Comparison of ENCODE assay signal across 12 cellular contexts in the genomic region with DNA sequence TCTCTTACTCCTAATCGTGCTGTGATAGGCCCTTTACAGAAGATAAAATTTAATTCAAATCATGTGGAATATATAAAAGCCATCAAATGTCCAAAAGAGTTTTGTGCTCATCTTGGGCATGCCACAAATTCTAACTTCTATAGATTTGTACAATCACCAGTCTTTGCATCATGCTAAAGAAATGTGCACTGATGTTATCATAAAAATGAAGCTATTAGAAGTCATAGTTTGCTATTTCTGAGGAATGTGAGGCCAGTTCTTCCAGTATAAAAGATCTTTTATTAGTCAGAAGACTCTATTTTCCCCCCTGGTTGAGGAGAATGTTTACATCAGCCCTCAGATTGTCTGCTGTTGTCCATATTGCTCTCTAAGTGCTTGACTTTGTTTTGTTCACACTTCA. TPM values are rescaled to one million over a fixed set of nuclear protein-coding genes. Genes with fewer than 3 reads are reported as not detected.
DNase-seq lines count a peak whose midpoint lies in the region; ATAC-seq and TF ChIP-seq lines count a peak whose summit lies in the region.
"Had no signal": no experiment of that assay in that cellular context is flagged by ENCODE, and none has a peak within 500 bp of the region (broad histone marks: within the 10 kb centered on the region; RNA-seq: fewer than 3 reads in every experiment).

No MANE protein-coding gene starts in this region.

- no peaks in the 10 kb centered on the region for H3K9me2 ChIP-seq in GM23338 (ENCODE audit: insufficient read depth)

- peaks cover 46% of the 10 kb centered on the region for H3K4me1 Mint-ChIP-seq in GM23338

- H3K27ac ChIP-seq in GM23338 (ENCODE audit: low read depth) (no peak overlapping the region), smooth muscle cell (ENCODE audit: low read depth) (peak overlapping the region; percentile 99)

- H3K4me3 ChIP-seq in GM23338, result no peak overlapping the region
- no peak overlapping the region for H3K4me3 ChIP-seq in fibroblast of pulmonary artery (replicated peaks; ENCODE audit: low read depth, low read length)
- H3K4me3 ChIP-seq in smooth muscle cell, result no peak overlapping the region
- no peak overlapping the region for H3K4me3 ChIP-seq in MG63

- H3F3A ChIP-seq in GM23338 (replicated peaks; ENCODE audit: low read depth), result peaks cover 6% of the 10 kb centered on the region; the same call in 1 of the 2 replicates
- H3F3A ChIP-seq in smooth muscle cell (ENCODE audit: low read depth), result peaks cover 37% of the 10 kb centered on the region

- no peak overlapping the region for H3K27ac Mint-ChIP-seq in GM23338

- 41% methylated on average over 1 of the region's 1 CpG for WGBS in smooth muscle cell (ENCODE audit: low lambda C conversion rate)

- no peak overlapping the region for H3K4me3 Mint-ChIP-seq in GM23338

- H3K79me2 ChIP-seq in GM23338 (replicated peaks; ENCODE audit: insufficient read depth), result peaks cover 18% of the 10 kb centered on the region
- H3K79me2 ChIP-seq in smooth muscle cell (ENCODE audit: low read depth), result peaks cover 28% of the 10 kb centered on the region

- H3K9ac ChIP-seq in smooth muscle cell (ENCODE audit: low read depth), result peak overlapping the region; percentile 11

- TF ChIP-seq CTCF in GM23338 (conservative IDR thresholded peaks at IDR 0.05; ENCODE audit: low read depth in 2 of 2) (no peak), fibroblast of pulmonary artery (IDR thresholded peaks at IDR 0.05; ENCODE audit: low read length, missing control alignments) (no peak), smooth muscle cell (IDR thresholded peaks at IDR 0.05; ENCODE audit: borderline replicate concordance, insufficient read depth, poor library complexity, severe bottlenecking) (no peak)

- H3K9me3 ChIP-seq in smooth muscle cell (replicated peaks; ENCODE audit: low read depth) (no peaks in the 10 kb centered on the region), MG63 (no peaks in the 10 kb centered on the region)

- ATAC-seq in GM23338 (no peak), HG03565 (IDR thresholded peaks at IDR 0.05; ENCODE audit: unreplicated experiment) (no peak), HG02885 (IDR thresholded peaks at IDR 0.05; ENCODE audit: poor library complexity, unreplicated experiment) (no peak)
- ATAC-seq: left cardiac atrium had no signal

- peak overlapping the region; percentile 83 for H3K4me2 ChIP-seq in GM23338
- peak overlapping the region; percentile 89 for H3K4me2 ChIP-seq in smooth muscle cell

- in situ Hi-C loops in SK-MEL-5 (cut with HindIII; ENCODE audit: low pct_unique_long_range_greater_than_20kb, low sequenced_read_pairs), result no loop called here

- H3K36me3 Mint-ChIP-seq in GM23338 (ENCODE audit: low read depth), result no peaks in the 10 kb centered on the region; the same call in 2 of the 3 replicates

- no peaks in the 10 kb centered on the region for H3K9me3 Mint-ChIP-seq in GM23338

- H3K36me3 ChIP-seq in GM23338 (ENCODE audit: insufficient read depth), result no peaks in the 10 kb centered on the region
- H3K36me3 ChIP-seq in smooth muscle cell (ENCODE audit: low read depth), result no peaks in the 10 kb centered on the region
- H3K36me3 ChIP-seq in MG63, result peaks cover 25% of the 10 kb centered on the region

- peaks cover 5% of the 10 kb centered on the region; the same call in 1 of the 2 replicates for H4K20me1 ChIP-seq in GM23338 (replicated peaks; ENCODE audit: insufficient read depth)
- H4K20me1 ChIP-seq in smooth muscle cell (ENCODE audit: low read depth), result peaks cover 24% of the 10 kb centered on the region

- H2AFZ ChIP-seq in GM23338, result peak overlapping the region; percentile 88; the same call in 1 of the 2 replicates
- H2AFZ ChIP-seq in smooth muscle cell (ENCODE audit: low read depth), result no peak overlapping the region

- DNase-seq in GM23338 (ENCODE audit: low spot score) (no peak), SK-MEL-5 (ENCODE audit: low read depth, low spot score) (peak; percentile 25), fibroblast of pulmonary artery (ENCODE audit: low read depth) (peak; percentile 66), smooth muscle cell (lab: John Stamatoyannopoulos, UW; ENCODE audit: unreplicated experiment) (no peak), NCI-H2227 treated with DMSO at 0.1 percent for 48 hours (lab: John Stamatoyannopoulos, UW) (no peak), MG63 (no peak)
- DNase-seq: activated effector memory CD4-positive, alpha-beta T cell treated with Interleukin-2 at 50 U/mL for 16 hours; GF-D8; left cardiac atrium; stimulated activated naive CD4-positive, alpha-beta T cell treated with Interleukin-2 at 50 U/mL for 16 hours had no signal

- H3K27me3 ChIP-seq in GM23338 (ENCODE audit: insufficient read depth), result peaks cover 20% of the 10 kb centered on the region
- no peaks in the 10 kb centered on the region for H3K27me3 ChIP-seq in smooth muscle cell (ENCODE audit: low read depth)
- no peaks in the 10 kb centered on the region for H3K27me3 ChIP-seq in MG63

- peaks cover 19% of the 10 kb centered on the region for H3K27me3 Mint-ChIP-seq in GM23338 (ENCODE audit: insufficient read depth, low read depth, poor library complexity)

- peaks cover 37% of the 10 kb centered on the region for H3K4me1 ChIP-seq in GM23338 (ENCODE audit: insufficient read depth)
- peaks cover 35% of the 10 kb centered on the region for H3K4me1 ChIP-seq in smooth muscle cell (ENCODE audit: low read depth)

TF ChIP-seq in GM23338, 12 proteins besides CTCF, POLR2A, EP300 and RAD21 (continues in another document):
- TF ChIP-seq, protein P1, sequence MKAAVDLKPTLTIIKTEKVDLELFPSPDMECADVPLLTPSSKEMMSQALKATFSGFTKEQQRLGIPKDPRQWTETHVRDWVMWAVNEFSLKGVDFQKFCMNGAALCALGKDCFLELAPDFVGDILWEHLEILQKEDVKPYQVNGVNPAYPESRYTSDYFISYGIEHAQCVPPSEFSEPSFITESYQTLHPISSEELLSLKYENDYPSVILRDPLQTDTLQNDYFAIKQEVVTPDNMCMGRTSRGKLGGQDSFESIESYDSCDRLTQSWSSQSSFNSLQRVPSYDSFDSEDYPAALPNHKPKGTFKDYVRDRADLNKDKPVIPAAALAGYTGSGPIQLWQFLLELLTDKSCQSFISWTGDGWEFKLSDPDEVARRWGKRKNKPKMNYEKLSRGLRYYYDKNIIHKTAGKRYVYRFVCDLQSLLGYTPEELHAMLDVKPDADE (IDR thresholded peaks at IDR 0.05), result no peak
- TF ChIP-seq POLR2AphosphoS5 (IDR thresholded peaks at IDR 0.05; ENCODE audit: low read depth) (no peak), STAT1 (IDR thresholded peaks at IDR 0.05; ENCODE audit: unreplicated experiment) (no peak), ZNF331 (CRISPR knock-in tag; IDR thresholded peaks at IDR 0.05; ENCODE audit: low read depth) (no peak), CREB1 (CRISPR knock-in tag; IDR thresholded peaks at IDR 0.05; ENCODE audit: low read depth) (no peak), NANOG (IDR thresholded peaks at IDR 0.05; ENCODE audit: borderline replicate concordance) (no peak)
- TF ChIP-seq, protein P2, sequence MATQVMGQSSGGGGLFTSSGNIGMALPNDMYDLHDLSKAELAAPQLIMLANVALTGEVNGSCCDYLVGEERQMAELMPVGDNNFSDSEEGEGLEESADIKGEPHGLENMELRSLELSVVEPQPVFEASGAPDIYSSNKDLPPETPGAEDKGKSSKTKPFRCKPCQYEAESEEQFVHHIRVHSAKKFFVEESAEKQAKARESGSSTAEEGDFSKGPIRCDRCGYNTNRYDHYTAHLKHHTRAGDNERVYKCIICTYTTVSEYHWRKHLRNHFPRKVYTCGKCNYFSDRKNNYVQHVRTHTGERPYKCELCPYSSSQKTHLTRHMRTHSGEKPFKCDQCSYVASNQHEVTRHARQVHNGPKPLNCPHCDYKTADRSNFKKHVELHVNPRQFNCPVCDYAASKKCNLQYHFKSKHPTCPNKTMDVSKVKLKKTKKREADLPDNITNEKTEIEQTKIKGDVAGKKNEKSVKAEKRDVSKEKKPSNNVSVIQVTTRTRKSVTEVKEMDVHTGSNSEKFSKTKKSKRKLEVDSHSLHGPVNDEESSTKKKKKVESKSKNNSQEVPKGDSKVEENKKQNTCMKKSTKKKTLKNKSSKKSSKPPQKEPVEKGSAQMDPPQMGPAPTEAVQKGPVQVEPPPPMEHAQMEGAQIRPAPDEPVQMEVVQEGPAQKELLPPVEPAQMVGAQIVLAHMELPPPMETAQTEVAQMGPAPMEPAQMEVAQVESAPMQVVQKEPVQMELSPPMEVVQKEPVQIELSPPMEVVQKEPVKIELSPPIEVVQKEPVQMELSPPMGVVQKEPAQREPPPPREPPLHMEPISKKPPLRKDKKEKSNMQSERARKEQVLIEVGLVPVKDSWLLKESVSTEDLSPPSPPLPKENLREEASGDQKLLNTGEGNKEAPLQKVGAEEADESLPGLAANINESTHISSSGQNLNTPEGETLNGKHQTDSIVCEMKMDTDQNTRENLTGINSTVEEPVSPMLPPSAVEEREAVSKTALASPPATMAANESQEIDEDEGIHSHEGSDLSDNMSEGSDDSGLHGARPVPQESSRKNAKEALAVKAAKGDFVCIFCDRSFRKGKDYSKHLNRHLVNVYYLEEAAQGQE (IDR thresholded peaks at IDR 0.05; ENCODE audit: unreplicated experiment), result no peak

RNA-seq across cellular contexts. Expression of a gene that starts 2.1 kb away (rescaled TPM):
- 202 and 203 TPM in 2 replicates for total RNA-seq in GM23338 (2014; rRNA removed; shearing (Covaris generic))
- polyA plus RNA-seq in GM23338 (2016; fragmentation: Nextera tagmentation; extraction: Ambion mirVana), result 207 and 225 TPM in 2 replicates
- total RNA-seq in SK-MEL-5 (2014; rRNA removed; shearing (Covaris generic)), result 397 and 436 TPM in 2 replicates
- 362 and 368 TPM in 2 replicates for polyA plus RNA-seq in SK-MEL-5 (2015; cell fraction: cytosol; rRNA removed)
- polyA plus RNA-seq in SK-MEL-5 (2015; cell fraction: nucleus; rRNA removed), result 109 and 130 TPM in 2 replicates
- 2,380 and 2,477 TPM in 2 replicates for total RNA-seq in smooth muscle cell
- polyA plus RNA-seq in smooth muscle cell, result 2,665 and 3,194 TPM in 2 replicates
- 5,310 and 5,617 TPM in 2 replicates for total RNA-seq in MG63 (2014; rRNA removed; shearing (Covaris generic); ENCODE audit: low replicate concordance)

Comparison
In these comparisons a context has a peak if more than half of its experiments do, and no peak if none do; other contexts are left out.
1. DNase-seq: peak in SK-MEL-5 (single experiment) and fibroblast of pulmonary artery (single experiment); none in GM23338 (single experiment), smooth muscle cell (single experiment), NCI-H2227 treated with DMSO at 0.1 percent for 48 hours (single experiment) and MG63 (single experiment).